In genomic region chr4:4673070-4673469, GRCh38 we compare ENCODE assay signal across 10 cellular contexts.
DNase-seq lines count a peak whose midpoint lies in the region; TF ChIP-seq lines count a peak whose summit lies in the region.
"Had no signal": no experiment of that assay in that cellular context is flagged by ENCODE, and none has a peak within 500 bp of the region (broad histone marks: within the 10 kb centered on the region; RNA-seq: fewer than 3 reads in every experiment).

No MANE protein-coding gene starts in this region.

- H3K79me1 ChIP-seq in mesenchymal stem cell (replicated peaks; ENCODE audit: low read length, poor library complexity, severe bottlenecking): no peaks in the 10 kb centered on the region

- H3K23ac ChIP-seq in mesenchymal stem cell (ENCODE audit: low read length in 2 of 2): no peak overlapping the region

- no peak overlapping the region for H4K8ac ChIP-seq in mesenchymal stem cell (ENCODE audit: low read length)

- H2BK120ac ChIP-seq in mesenchymal stem cell (ENCODE audit: low read depth, low read length): no peak overlapping the region

- no peak overlapping the region for H2BK5ac ChIP-seq in mesenchymal stem cell (ENCODE audit: low read depth, low read length, poor library complexity, severe bottlenecking)

- H3K18ac ChIP-seq in mesenchymal stem cell (ENCODE audit: low read depth in 1 of 2, low read length in 2 of 2): no peak overlapping the region

- WGBS in mesenchymal stem cell: 51% methylated on average over 19 of the region's 19 CpGs

- H3K36me3 ChIP-seq in mesenchymal stem cell (ENCODE audit: control insufficient read depth in 1 of 2, insufficient read depth in 2 of 2, low read depth in 1 of 2, low read length in 2 of 2): no peaks in the 10 kb centered on the region
- H3K36me3 ChIP-seq: uterus had no signal

- H3K4ac ChIP-seq in mesenchymal stem cell (ENCODE audit: low read depth in 1 of 2, low read length in 2 of 2): no peak overlapping the region

- H3K9me3 Mint-ChIP-seq in CD14-positive monocyte (no peaks in the 10 kb centered on the region), Calu3 (ENCODE audit: low read depth, unreplicated experiment) (no peaks in the 10 kb centered on the region)

- peaks cover 6% of the 10 kb centered on the region for H3K4me1 ChIP-seq in mesenchymal stem cell (ENCODE audit: control insufficient read depth, insufficient read depth, low read depth, low read length)
- H3K4me1 ChIP-seq: uterus had no signal

- peaks cover 0 to 18% of the 10 kb centered on the region in 2 experiments for H3K27me3 ChIP-seq in mesenchymal stem cell (ENCODE audit: control insufficient read depth in 1 of 2, insufficient read depth in 1 of 2, low read length in 2 of 2)
- H3K27me3 ChIP-seq: uterus had no signal

- peak; percentile 79 for DNase-seq in ELR (ENCODE audit: low read depth)
- DNase-seq in LNCaP clone FGC (ENCODE audit: low read depth): peak; percentile 28
- peak; percentile 61 for DNase-seq in amniotic epithelial cell (ENCODE audit: low read depth)
- peak; percentile 36 for DNase-seq in mesenchymal stem cell
- DNase-seq in CD14-positive monocyte (ENCODE audit: low spot score): no peak
- DNase-seq in NCI-H1105 treated with DMSO at 0.1 percent for 48 hours (lab: John Stamatoyannopoulos, UW): no peak
- no peak for DNase-seq in stimulated activated CD4-positive, alpha-beta T cell treated with anti-CD3 and anti-CD28 coated beads, Interleukin-2, amount 100 ng/mL, for 48 hours
- no peak for DNase-seq in Calu3

- peaks cover 0 to 2% (median 0%) of the 10 kb centered on the region in 3 donors for H3K27me3 Mint-ChIP-seq in CD14-positive monocyte (ENCODE audit: low read depth in 3 of 3)
- no peaks in the 10 kb centered on the region for H3K27me3 Mint-ChIP-seq in Calu3 (ENCODE audit: unreplicated experiment)
- H3K27me3 Mint-ChIP-seq: activated naive CD8-positive, alpha-beta T cell had no signal

- peak overlapping the region in 1 of 2 experiments; percentile 23 for H3K14ac ChIP-seq in mesenchymal stem cell (ENCODE audit: low read length in 2 of 2)

- H3K4me3 Mint-ChIP-seq in CD14-positive monocyte (no peak overlapping the region), Calu3 (ENCODE audit: low read depth, unreplicated experiment) (no peak overlapping the region)
- H3K4me3 Mint-ChIP-seq: activated naive CD8-positive, alpha-beta T cell had no signal

- H3K27ac Mint-ChIP-seq in CD14-positive monocyte (no peak overlapping the region), Calu3 (ENCODE audit: unreplicated experiment) (no peak overlapping the region)
- H3K27ac Mint-ChIP-seq: activated naive CD8-positive, alpha-beta T cell had no signal

- TF ChIP-seq CTCF in LNCaP clone FGC (IDR thresholded peaks at IDR 0.05; ENCODE audit: control insufficient read depth, extremely low read depth, insufficient read depth) (no peak), CD14-positive monocyte (IDR thresholded peaks at IDR 0.05) (no peak), Calu3 (IDR thresholded peaks at IDR 0.05; ENCODE audit: unreplicated experiment) (no peak)

- no peak overlapping the region for H3K4me2 ChIP-seq in mesenchymal stem cell (ENCODE audit: low read length, poor library complexity, severe bottlenecking)

- BruUV-seq in Calu3 (replicated peaks; lab: Mats Ljungman, UMichigan): no TSS peak

- H2AFZ ChIP-seq in mesenchymal stem cell (ENCODE audit: low read depth, low read length): no peak overlapping the region

- CTCF ChIA-PET in Calu3 (lab: Charles Lee): no interaction called here

- peak overlapping the region; percentile 26 to 28 for H2BK12ac ChIP-seq in mesenchymal stem cell (ENCODE audit: low read length in 2 of 2)

- H3K9me3 ChIP-seq in mesenchymal stem cell (ENCODE audit: control insufficient read depth, low read length): no peaks in the 10 kb centered on the region
- H3K9me3 ChIP-seq: uterus had no signal

- H3K4me1 Mint-ChIP-seq in CD14-positive monocyte: peaks cover 5% of the 10 kb centered on the region
- no peaks in the 10 kb centered on the region for H3K4me1 Mint-ChIP-seq in Calu3 (ENCODE audit: low read depth, unreplicated experiment)

- no peak overlapping the region for H3K27ac ChIP-seq in mesenchymal stem cell (ENCODE audit: low read length, poor library complexity, severe bottlenecking)
- H3K27ac ChIP-seq: uterus had no signal

- H2BK15ac ChIP-seq in mesenchymal stem cell (ENCODE audit: low read depth, poor library complexity, severe bottlenecking): no peak overlapping the region

- H4K91ac ChIP-seq in mesenchymal stem cell (ENCODE audit: low read length): peak overlapping the region; percentile 82

- H2AK5ac ChIP-seq in mesenchymal stem cell (ENCODE audit: low read length, severe bottlenecking): no peak overlapping the region

- intact Hi-C loops in CD14-positive monocyte (cut with micrococcal nuclease): no loop called here
- intact Hi-C loops in Calu3 (cut with micrococcal nuclease; ENCODE audit: unreplicated experiment): no loop called here

- H3K9ac ChIP-seq in mesenchymal stem cell (ENCODE audit: low read length): no peak overlapping the region

- H3K4me3 ChIP-seq in LNCaP clone FGC (ENCODE audit: low read depth, low read length) (no peak overlapping the region), mesenchymal stem cell (ENCODE audit: insufficient read depth in 1 of 2, low read depth in 1 of 2, low read length in 2 of 2) (no peak overlapping the region)
- H3K4me3 ChIP-seq: uterus had no signal

- H3K36me3 Mint-ChIP-seq in CD14-positive monocyte: no peaks in the 10 kb centered on the region
- H3K36me3 Mint-ChIP-seq in Calu3 (ENCODE audit: insufficient read depth, unreplicated experiment): no peaks in the 10 kb centered on the region

Comparison
In these comparisons a context has a peak if more than half of its experiments do, and no peak if none do; other contexts are left out.
1. DNase-seq: peak in ELR (single experiment), LNCaP clone FGC (single experiment), amniotic epithelial cell (single experiment) and mesenchymal stem cell (single experiment); none in CD14-positive monocyte (single experiment), NCI-H1105 treated with DMSO at 0.1 percent for 48 hours (single experiment), stimulated activated CD4-positive, alpha-beta T cell treated with anti-CD3 and anti-CD28 coated beads, Interleukin-2, amount 100 ng/mL, for 48 hours (0 of 2) and Calu3 (single experiment).